In the genomic region with DNA sequence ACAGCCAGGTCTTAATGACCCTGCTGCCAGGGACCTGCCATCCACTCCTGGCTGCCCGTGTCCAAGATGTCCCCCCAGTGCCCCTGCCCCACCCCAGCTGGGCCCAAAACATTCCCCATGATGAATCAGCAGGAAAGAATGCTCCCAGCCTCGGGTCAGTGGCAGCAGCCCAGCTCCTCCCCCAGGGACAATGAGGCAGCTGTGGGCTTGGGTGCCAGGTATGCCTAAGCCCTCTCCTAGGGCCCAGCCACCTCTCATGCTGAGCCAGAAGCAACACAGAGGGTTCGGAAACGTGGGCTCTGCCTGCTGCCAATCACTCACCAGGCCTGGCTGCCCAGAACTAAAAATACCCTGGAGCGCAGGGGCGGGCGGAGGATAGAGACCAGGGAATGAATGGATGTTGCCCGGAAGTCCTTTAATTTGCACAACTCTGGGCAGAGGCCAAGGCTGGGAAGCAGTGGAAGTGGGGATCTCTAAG, we compare ENCODE assay signal across 7 cellular contexts. TPM values are rescaled to one million over a fixed set of nuclear protein-coding genes. Genes with fewer than 3 reads are reported as not detected.
DNase-seq lines count a peak whose midpoint lies in the region; ATAC-seq, FAIRE-seq and TF ChIP-seq lines count a peak whose summit lies in the region.

No MANE protein-coding gene starts in this region.

- intact Hi-C loops in body of pancreas (cut with DNase I), result no loop called here
- intact Hi-C loops in kidney (cut with DNase I), result no loop called here
- intact Hi-C loops in thyroid gland (cut with DNase I), result no loop called here

- peak overlapping the region; percentile 59 to 87 (median 83) for H3K27ac ChIP-seq in body of pancreas
- H3K27ac ChIP-seq in kidney (ENCODE audit: low read depth in 2 of 2, low read length in 2 of 2), result peak overlapping the region in 1 of 2 donors; percentile 65
- peak overlapping the region; percentile 90 to 97 (median 92) for H3K27ac ChIP-seq in thyroid gland

- no peaks in the 10 kb centered on the region for H3K27me3 ChIP-seq in body of pancreas
- no peaks in the 10 kb centered on the region for H3K27me3 ChIP-seq in thyroid gland

- no peak overlapping the region for H3K4me3 ChIP-seq in body of pancreas
- H3K4me3 ChIP-seq in kidney (ENCODE audit: low read length in 2 of 2), result no peak overlapping the region
- no peak overlapping the region for H3K4me3 ChIP-seq in thyroid gland (replicated peaks in 1 of 3)

- TF ChIP-seq CTCF in body of pancreas (IDR thresholded peaks at IDR 0.05) (no peak), kidney (IDR thresholded peaks at IDR 0.05; ENCODE audit: borderline replicate concordance, extremely low read depth, insufficient read depth) (no peak), thyroid gland (IDR thresholded peaks at IDR 0.05) (no peak)

- peak; percentile 83 for ATAC-seq in body of pancreas
- no peak for ATAC-seq in GM21381 (IDR thresholded peaks at IDR 0.05; ENCODE audit: unreplicated experiment)

- TF ChIP-seq POLR2A in body of pancreas (IDR thresholded peaks at IDR 0.05), result peak in 1 of 3 donors; percentile 33
- peak in 1 of 2 donors; percentile 25 for TF ChIP-seq POLR2A in thyroid gland (IDR thresholded peaks at IDR 0.05)

- H3K9ac ChIP-seq in kidney (ENCODE audit: low read length in 2 of 2), result peak overlapping the region in 1 of 2 donors; percentile 40

- no peak for FAIRE-seq in kidney (lab: Jason Lieb, UNC)

- peaks cover 49% of the 10 kb centered on the region for H3K4me1 ChIP-seq in body of pancreas
- H3K4me1 ChIP-seq in kidney (ENCODE audit: control insufficient read depth in 1 of 2, insufficient read depth in 1 of 2, low read depth in 1 of 2, low read length in 2 of 2), result peaks cover 5 to 20% of the 10 kb centered on the region in 2 donors
- peaks cover 53 to 73% of the 10 kb centered on the region in 2 donors for H3K4me1 ChIP-seq in thyroid gland

- H3K36me3 ChIP-seq in body of pancreas (replicated peaks in 1 of 2; ENCODE audit: insufficient read depth in 1 of 2, low read depth in 2 of 2) (no peaks in the 10 kb centered on the region), kidney (ENCODE audit: control insufficient read depth in 1 of 2, insufficient read depth in 2 of 2, low read length in 2 of 2) (no peaks in the 10 kb centered on the region), thyroid gland (no peaks in the 10 kb centered on the region)

- 36 to 45% methylated on average over 6 to 8 of the region's 8 CpGs for WGBS in body of pancreas, 2 donors
- WGBS in thyroid gland, 2 donors, result 0% methylated on average over 2 to 6 of the region's 8 CpGs

- DNase-seq in HT1080 (ENCODE audit: low read depth) (peak; percentile 83), body of pancreas (peak; percentile 77 to 87 (median 84)), kidney (peak; percentile 95), thyroid gland (peak; percentile 99)
- no peak for DNase-seq in stimulated activated naive CD4-positive, alpha-beta T cell treated with Interleukin-2 at 50 U/mL for 16 hours (lab: John Stamatoyannopoulos, UW)
- DNase-seq in activated naive CD4-positive, alpha-beta T cell treated with Interleukin-2 at 50 U/mL for 16 hours, result no peak

- H3K9me3 ChIP-seq in body of pancreas, result no peaks in the 10 kb centered on the region
- H3K9me3 ChIP-seq in kidney (ENCODE audit: control insufficient read depth in 1 of 2, low read length in 2 of 2), result no peaks in the 10 kb centered on the region
- H3K9me3 ChIP-seq in thyroid gland, result no peaks in the 10 kb centered on the region

RNA-seq across cellular contexts. Expression of a gene that starts 1.5 kb away (rescaled TPM):
- total RNA-seq in HT1080 (2014; rRNA removed; shearing (Covaris generic)), result not detected in 2 replicates
- polyA plus RNA-seq in HT1080 (2015; cell fraction: cytosol; rRNA removed), result not detected in 2 replicates
- polyA plus RNA-seq in HT1080 (2015; cell fraction: nucleus; rRNA removed), result not detected in 2 replicates
- total RNA-seq in body of pancreas (10 to 100 TPM in 1 of 2 donors, 1 to 10 TPM in 1; 8.9 to 10.6 TPM), kidney (15.1 TPM), thyroid gland (10 to 100 TPM; 11.9 to 20.5 (median 15.3) TPM)
- polyA plus RNA-seq in kidney (ENCODE audit: insufficient read depth, low read depth, low replicate concordance), result 3.4 TPM

Comparison
In these comparisons a context has a peak if more than half of its experiments do, and no peak if none do; other contexts are left out.
1. DNase-seq: peak in HT1080 (single experiment), body of pancreas (4 of 4), kidney (single experiment) and thyroid gland (2 of 2); none in stimulated activated naive CD4-positive, alpha-beta T cell treated with Interleukin-2 at 50 U/mL for 16 hours (single experiment) and activated naive CD4-positive, alpha-beta T cell treated with Interleukin-2 at 50 U/mL for 16 hours (single experiment).